In genomic region chr3:48962340-48962739, GRCh38 we compare ENCODE assay signal across 9 cellular contexts.
"Had no signal": no experiment of that assay in that cellular context is flagged by ENCODE, and none has a peak within 500 bp of the region (broad histone marks: within the 10 kb centered on the region; RNA-seq: fewer than 3 reads in every experiment).

No MANE protein-coding gene starts in this region.

- ATAC-seq: SK-N-SH treated with all-trans-retinoic acid at 6 μM for 48 hours had no signal

- DNase-seq: activated CD4-positive, alpha-beta T cell treated with anti-CD3 and anti-CD28 coated beads, Interleukin-2, amount 50 U/mL, for 1 hour; activated gamma-delta T cell; central memory CD4-positive, alpha-beta T cell; effector memory CD4-positive, alpha-beta T cell; erythroblast; kidney glomerular epithelial cell; retina; stimulated activated CD4-positive, alpha-beta T cell treated with anti-CD3 and anti-CD28 coated beads, Interleukin-4, amount 100 ng/mL, for 4 hours had no signal
